In the genomic region with DNA sequence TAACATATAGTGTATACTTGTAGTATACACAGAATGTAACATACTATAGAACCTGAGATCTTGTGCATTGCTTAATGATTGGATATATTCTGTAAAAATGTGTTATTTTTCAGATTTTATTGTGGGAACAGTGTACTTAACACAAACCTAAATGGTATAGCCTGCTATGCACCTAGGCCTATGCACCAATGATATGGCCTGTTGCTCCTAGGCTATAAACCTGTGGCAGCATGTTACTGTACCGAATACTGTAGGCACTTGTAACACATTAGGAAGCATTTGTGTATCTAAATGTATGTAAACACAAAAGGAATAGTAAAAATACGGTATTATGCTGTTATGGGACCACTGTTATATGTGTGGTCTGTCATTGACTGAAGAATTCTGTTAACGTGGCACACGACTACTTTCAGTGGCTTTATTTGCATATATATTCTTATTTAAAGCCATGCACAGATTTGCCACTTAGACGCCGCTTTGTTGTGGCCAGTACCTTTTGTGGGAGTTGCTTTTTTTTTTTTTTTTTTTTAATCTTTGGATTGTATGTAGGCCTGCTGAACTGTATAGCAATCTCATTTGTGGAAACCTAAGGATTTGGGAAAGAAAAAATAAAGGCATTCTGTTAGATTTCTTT, we compare ENCODE assay signal across 22 cellular contexts. TPM values are rescaled to one million over a fixed set of nuclear protein-coding genes. Genes with fewer than 3 reads are reported as not detected.
DNase-seq lines count a peak whose midpoint lies in the region; ATAC-seq and TF ChIP-seq lines count a peak whose summit lies in the region.
"Had no signal": no experiment of that assay in that cellular context is flagged by ENCODE, and none has a peak within 500 bp of the region (broad histone marks: within the 10 kb centered on the region; RNA-seq: fewer than 3 reads in every experiment).

No MANE protein-coding gene starts in this region.

- intact Hi-C loops in left ventricle myocardium inferior (cut with micrococcal nuclease) = no loop called here
- intact Hi-C loops in left cardiac atrium (cut with DNase I) = no loop called here

- H3K9ac ChIP-seq in SU-DHL-6 (ENCODE audit: low read length) (no peak overlapping the region), trophoblast cell (ENCODE audit: low read length) (no peak overlapping the region)

- H2AK5ac ChIP-seq in trophoblast cell (ENCODE audit: low read length) = no peak overlapping the region

- no peak overlapping the region for H3K18ac ChIP-seq in trophoblast cell (ENCODE audit: low read length)

- H3K14ac ChIP-seq in trophoblast cell (ENCODE audit: low read length) = no peak overlapping the region

- H4K20me1 ChIP-seq in SU-DHL-6 (ENCODE audit: low read depth, low read length) = peaks cover 73% of the 10 kb centered on the region

- peaks cover 100% of the 10 kb centered on the region for H3K79me2 ChIP-seq in SU-DHL-6 (ENCODE audit: insufficient read depth, low read length)
- peaks cover 22% of the 10 kb centered on the region for H3K79me2 ChIP-seq in trophoblast cell (ENCODE audit: control insufficient read depth, insufficient read depth, low read length, poor library complexity)

- H3K36me3 ChIP-seq in left ventricle myocardium inferior (no peaks in the 10 kb centered on the region), SU-DHL-6 (ENCODE audit: low read length) (no peaks in the 10 kb centered on the region), trophoblast cell (ENCODE audit: control insufficient read depth in 1 of 2, insufficient read depth in 2 of 2, low read length in 2 of 2) (no peaks in the 10 kb centered on the region)
- H3K36me3 ChIP-seq: left lung, MG63 had no signal

- no peak overlapping the region for H4K12ac ChIP-seq in trophoblast cell (ENCODE audit: low read depth, low read length)

- H3K4ac ChIP-seq in trophoblast cell (ENCODE audit: low read depth, low read length) = peak overlapping the region; percentile 98

- H2BK5ac ChIP-seq in trophoblast cell (ENCODE audit: low read depth, low read length, poor library complexity) = no peak overlapping the region

- no peak for TF ChIP-seq CTCF in left ventricle myocardium inferior (IDR thresholded peaks at IDR 0.05; ENCODE audit: borderline replicate concordance)
- no peak for TF ChIP-seq CTCF in SU-DHL-6 (IDR thresholded peaks at IDR 0.05; ENCODE audit: insufficient read depth, low read length, poor library complexity, severe bottlenecking)

- H2AFZ ChIP-seq in SU-DHL-6 (ENCODE audit: low read depth, low read length, severe bottlenecking) = no peak overlapping the region
- H2AFZ ChIP-seq in trophoblast cell (ENCODE audit: insufficient read depth, low read length, poor library complexity) = no peak overlapping the region

- H3K4me1 ChIP-seq in left ventricle myocardium inferior = peaks cover 98% of the 10 kb centered on the region
- H3K4me1 ChIP-seq in trophoblast cell (ENCODE audit: control insufficient read depth in 1 of 2, insufficient read depth in 2 of 2, low read length in 2 of 2) = peaks cover 3 to 14% of the 10 kb centered on the region in 2 experiments

- H3K27me3 ChIP-seq in left ventricle myocardium inferior (ENCODE audit: low read depth) (no peaks in the 10 kb centered on the region), SU-DHL-6 (ENCODE audit: low read length) (no peaks in the 10 kb centered on the region), trophoblast cell (ENCODE audit: insufficient read depth, low read length) (no peaks in the 10 kb centered on the region)
- H3K27me3 ChIP-seq: left lung, MG63 had no signal

- peaks cover 7% of the 10 kb centered on the region for H3F3A ChIP-seq in SU-DHL-6 (ENCODE audit: insufficient read depth)

- ATAC-seq in left cardiac atrium = no peak
- peak; percentile 33 for ATAC-seq in HG02759 (IDR thresholded peaks at IDR 0.05; ENCODE audit: unreplicated experiment)
- ATAC-seq in GM21423 (IDR thresholded peaks at IDR 0.05; ENCODE audit: unreplicated experiment) = no peak
- no peak for ATAC-seq in HG03439 (IDR thresholded peaks at IDR 0.05; ENCODE audit: unreplicated experiment)
- ATAC-seq: activated CD8-positive, alpha-beta memory T cell treated with anti-CD3 and anti-CD28 coated beads, Interleukin-2, amount 10 ng/mL, durations not matched to agents 7 days and 5 days; left lung had no signal

- no peak overlapping the region for H2BK120ac ChIP-seq in trophoblast cell (ENCODE audit: insufficient read depth, low read length, poor library complexity)

- H4K8ac ChIP-seq in trophoblast cell (ENCODE audit: low read depth, low read length) = no peak overlapping the region

- peak overlapping the region; percentile 39 for H3K4me2 ChIP-seq in SU-DHL-6 (ENCODE audit: low read depth, low read length, poor library complexity, severe bottlenecking)
- no peak overlapping the region for H3K4me2 ChIP-seq in trophoblast cell (ENCODE audit: low read length)

- no CpG with 5 or more reads among the region's 6 CpGs for WGBS in trophoblast cell (ENCODE audit: extremely low coverage, insufficient coverage, insufficient read length)

- no peaks in the 10 kb centered on the region for H3K79me1 ChIP-seq in trophoblast cell (ENCODE audit: low read length)

- no peaks in the 10 kb centered on the region for H3K9me2 ChIP-seq in SU-DHL-6 (replicated peaks; ENCODE audit: insufficient read depth, low read length)

- H4K91ac ChIP-seq in trophoblast cell (ENCODE audit: low read depth, low read length) = no peak overlapping the region

- H3K4me3 ChIP-seq in left ventricle myocardium inferior (no peak overlapping the region), SU-DHL-6 (ENCODE audit: insufficient read depth, low read length, poor library complexity, severe bottlenecking) (no peak overlapping the region), trophoblast cell (ENCODE audit: low read depth, low read length) (no peak overlapping the region)
- H3K4me3 ChIP-seq: A549, left lung, MG63, psoas muscle had no signal

- H2BK12ac ChIP-seq in trophoblast cell (ENCODE audit: low read length) = no peak overlapping the region

- DNase-seq in left ventricle myocardium inferior (no peak), left cardiac atrium (no peak), trophoblast cell (no peak), NCI-H1694 (lab: John Stamatoyannopoulos, UW) (no peak)
- DNase-seq: activated CD8-positive, alpha-beta memory T cell treated with anti-CD3 and anti-CD28 coated beads, Interleukin-2, amount 10 ng/mL, durations not matched to agents 7 days and 5 days; activated naive CD4-positive, alpha-beta T cell treated with anti-CD3 and anti-CD28 coated beads for 36 hours; effector CD4-positive, alpha-beta T cell; H9; hypothalamus; left lung; NCI-H2107; NCI-H748 treated with DMSO at 0.1 percent for 48 hours; psoas muscle; RPMI8226; substantia nigra; T-helper 1 cell had no signal

- H3K27ac ChIP-seq in left ventricle myocardium inferior (replicated peaks) (peak overlapping the region; percentile 57), SU-DHL-6 (ENCODE audit: low read depth, low read length) (peak overlapping the region; percentile 23; the same call in 1 of the 2 replicates), trophoblast cell (ENCODE audit: low read depth, low read length) (no peak overlapping the region)
- H3K27ac ChIP-seq: A549, left lung, psoas muscle had no signal

- no peaks in the 10 kb centered on the region for H3K9me3 ChIP-seq in left ventricle myocardium inferior (replicated peaks)
- no peaks in the 10 kb centered on the region for H3K9me3 ChIP-seq in SU-DHL-6 (ENCODE audit: insufficient read depth, low read length)
- no peaks in the 10 kb centered on the region for H3K9me3 ChIP-seq in trophoblast cell (ENCODE audit: insufficient read depth, low read depth, low read length)
- H3K9me3 ChIP-seq: A549, left lung, MG63, psoas muscle had no signal

- H3K23ac ChIP-seq in trophoblast cell (ENCODE audit: low read length) = no peak overlapping the region

RNA-seq across cellular contexts. Expression of gene PAPOLA, which starts 7.4 kb away (rescaled TPM):
- total RNA-seq in left ventricle myocardium inferior (136 TPM), left cardiac atrium (100 to 1,000 TPM; 125 to 151 TPM)
- 521 and 554 TPM in 2 replicates for polyA plus RNA-seq in trophoblast cell (2013)
